Comparison of ENCODE assay signal across 16 cellular contexts in genomic region chr10:22643696-22644621, GRCh38.
DNase-seq lines count a peak whose midpoint lies in the region; ATAC-seq, FAIRE-seq and TF ChIP-seq lines count a peak whose summit lies in the region.
"Had no signal": no experiment of that assay in that cellular context is flagged by ENCODE, and none has a peak within 500 bp of the region (broad histone marks: within the 10 kb centered on the region; RNA-seq: fewer than 3 reads in every experiment).

No MANE protein-coding gene starts in this region.

- no peak overlapping the region for H3K27ac ChIP-seq in H1 (ENCODE audit: low read depth, low read length)
- H3K27ac ChIP-seq in upper lobe of right lung: no peak overlapping the region
- H3K27ac ChIP-seq: foreskin keratinocyte, sigmoid colon had no signal

- no peaks in the 10 kb centered on the region for H3K27me3 Mint-ChIP-seq in activated naive CD4-positive, alpha-beta T cell treated with anti-CD3 and anti-CD28 coated beads for 36 hours (ENCODE audit: low read depth)
- no peaks in the 10 kb centered on the region for H3K27me3 Mint-ChIP-seq in WTC11 (ENCODE audit: low read depth)
- H3K27me3 Mint-ChIP-seq in mesothelial cell of epicardium (ENCODE audit: low read depth): no peaks in the 10 kb centered on the region

- no peaks in the 10 kb centered on the region for H3K27me3 ChIP-seq in H1 (replicated peaks in 1 of 4; ENCODE audit: control insufficient read depth in 3 of 4, extremely low read depth in 1 of 4, insufficient read depth in 3 of 4, low read length in 3 of 4)
- no peaks in the 10 kb centered on the region for H3K27me3 ChIP-seq in upper lobe of right lung
- H3K27me3 ChIP-seq: foreskin keratinocyte, sigmoid colon had no signal

- no peak overlapping the region for H2BK5ac ChIP-seq in H1 (ENCODE audit: low read depth, low read length)

- peaks cover 7% of the 10 kb centered on the region for H3K36me3 Mint-ChIP-seq in activated naive CD4-positive, alpha-beta T cell treated with anti-CD3 and anti-CD28 coated beads for 36 hours (ENCODE audit: low read depth)
- H3K36me3 Mint-ChIP-seq in WTC11 (no peaks in the 10 kb centered on the region), mesothelial cell of epicardium (no peaks in the 10 kb centered on the region)

- TF ChIP-seq RAD21 in H1 (IDR thresholded peaks at IDR 0.05 in 1 of 2, conservative IDR thresholded peaks at IDR 0.05 in 1 of 2; ENCODE audit: low read depth in 2 of 2, low read length in 2 of 2): no peak

- H4K20me1 ChIP-seq in H1 (replicated peaks in 1 of 2; ENCODE audit: control insufficient read depth in 1 of 2, insufficient read depth in 2 of 2, low read length in 2 of 2): peaks cover 0 to 2% of the 10 kb centered on the region in 2 experiments

- no peak overlapping the region for H3K4me3 Mint-ChIP-seq in activated naive CD4-positive, alpha-beta T cell treated with anti-CD3 and anti-CD28 coated beads for 36 hours
- H3K4me3 Mint-ChIP-seq in WTC11: no peak overlapping the region
- H3K4me3 Mint-ChIP-seq in mesothelial cell of epicardium: no peak overlapping the region

- no peaks in the 10 kb centered on the region for H3K9me3 Mint-ChIP-seq in activated naive CD4-positive, alpha-beta T cell treated with anti-CD3 and anti-CD28 coated beads for 36 hours
- no peaks in the 10 kb centered on the region for H3K9me3 Mint-ChIP-seq in WTC11
- no peaks in the 10 kb centered on the region for H3K9me3 Mint-ChIP-seq in mesothelial cell of epicardium

- POLR2A ChIA-PET in WTC11 (lab: Charles Lee): no interaction called here
- POLR2A ChIA-PET in H1 (lab: Charles Lee; ENCODE audit: partially characterized antibody): no interaction called here

- FAIRE-seq in H1 (lab: Jason Lieb, UNC): no peak

- no peak for ATAC-seq in WTC11
- peak; percentile 38 for ATAC-seq in upper lobe of right lung
- ATAC-seq: foreskin keratinocyte had no signal

- H2AFZ ChIP-seq in H1 (ENCODE audit: low read length): no peak overlapping the region

- peaks cover 0 to 94% of the 10 kb centered on the region in 2 experiments; a peak in 3 of 4 replicates for H3K79me2 ChIP-seq in H1 (ENCODE audit: control insufficient read depth in 1 of 2, insufficient read depth in 2 of 2, low read length in 2 of 2)

- H3K4me1 ChIP-seq in H1 (replicated peaks in 1 of 4; ENCODE audit: control insufficient read depth in 3 of 4, insufficient read depth in 4 of 4, low read length in 3 of 4) (peaks cover 0 to 6% (median 4%) of the 10 kb centered on the region in 4 experiments; a peak in 2 of 7 replicates), upper lobe of right lung (peaks cover 12% of the 10 kb centered on the region)

- no peak overlapping the region for H4K91ac ChIP-seq in H1 (replicated peaks; ENCODE audit: insufficient read length, low read length)

- H3K18ac ChIP-seq in H1 (ENCODE audit: extremely low read depth, low read length): no peak overlapping the region

- no peak overlapping the region for H3K4me3 ChIP-seq in H1 (ENCODE audit: extremely low read depth in 1 of 4, insufficient read depth in 2 of 4, low read depth in 3 of 4, low read length in 4 of 4)
- no peak overlapping the region for H3K4me3 ChIP-seq in upper lobe of right lung
- H3K4me3 ChIP-seq: sigmoid colon had no signal

- no peak overlapping the region for H3K14ac ChIP-seq in H1 (ENCODE audit: insufficient read length)

- H3K27ac Mint-ChIP-seq in activated naive CD4-positive, alpha-beta T cell treated with anti-CD3 and anti-CD28 coated beads for 36 hours: peak overlapping the region; percentile 42
- H3K27ac Mint-ChIP-seq in WTC11 (peak overlapping the region; percentile 12; the same call in 1 of the 2 replicates), mesothelial cell of epicardium (no peak overlapping the region)

- no peak for DNase-seq in activated naive CD4-positive, alpha-beta T cell treated with anti-CD3 and anti-CD28 coated beads for 36 hours
- DNase-seq in activated naive CD4-positive, alpha-beta T cell treated with anti-CD3 and anti-CD28 coated beads, Interleukin-2, amount 50 U/mL, for 16 hours: no peak
- DNase-seq in WTC11 (ENCODE audit: low spot score) (no peak), H1 (ENCODE audit: low read depth in 1 of 2, low spot score in 2 of 2) (no peak), upper lobe of right lung (no peak), RKO (ENCODE audit: low spot score) (no peak), mesothelial cell of epicardium (ENCODE audit: low spot score in 2 of 2, unreplicated experiment in 2 of 2) (no peak), ureter (ENCODE audit: low spot score) (no peak)
- DNase-seq: DMS79; foreskin keratinocyte; H7; NCI-H446 treated with DMSO at 0.1 percent for 48 hours; nucleus accumbens; sigmoid colon; SK-N-SH; stimulated activated CD4-positive, alpha-beta T cell treated with anti-CD3 and anti-CD28 coated beads, Interleukin-4, amount 100 ng/mL, for 24 hours had no signal

- no peak overlapping the region for H3K56ac ChIP-seq in H1 (replicated peaks; ENCODE audit: insufficient read length, low read depth, low read length)

- peak overlapping the region; percentile 1 for H3K4ac ChIP-seq in H1 (replicated peaks; ENCODE audit: insufficient read length, low read depth, low read length)

- no peak overlapping the region for H2BK20ac ChIP-seq in H1 (ENCODE audit: low read length)

- no peak overlapping the region for H3K23ac ChIP-seq in H1 (ENCODE audit: insufficient read length)

- H2BK120ac ChIP-seq in H1 (replicated peaks; ENCODE audit: low read depth, low read length): no peak overlapping the region

- no peak for TF ChIP-seq CTCF in WTC11 (IDR thresholded peaks at IDR 0.05)
- no peak for TF ChIP-seq CTCF in H1 (IDR thresholded peaks at IDR 0.05; ENCODE audit: control extremely low read depth in 1 of 3, insufficient read depth in 1 of 3, low read depth in 1 of 3, low read length in 3 of 3)
- TF ChIP-seq CTCF in upper lobe of right lung (IDR thresholded peaks at IDR 0.05): no peak
- no peak for TF ChIP-seq CTCF in mesothelial cell of epicardium (IDR thresholded peaks at IDR 0.05; ENCODE audit: unreplicated experiment)

- no peak overlapping the region for H3K9ac ChIP-seq in H1 (replicated peaks in 1 of 4; ENCODE audit: extremely low read depth in 1 of 4, low read depth in 3 of 4, low read length in 3 of 4)
- H3K9ac ChIP-seq: SK-N-SH had no signal

- no peaks in the 10 kb centered on the region; the same call in 1 of the 2 replicates for H3K23me2 ChIP-seq in H1 (ENCODE audit: low read depth, low read length)

- no peak overlapping the region for H4K5ac ChIP-seq in H1 (ENCODE audit: insufficient read length, low read depth, low read length)

- H3K36me3 ChIP-seq in H1 (ENCODE audit: control insufficient read depth in 2 of 4, insufficient read depth in 4 of 4, low read length in 3 of 4) (no peaks in the 10 kb centered on the region), upper lobe of right lung (no peaks in the 10 kb centered on the region)
- H3K36me3 ChIP-seq: sigmoid colon had no signal

- H4K8ac ChIP-seq in H1 (ENCODE audit: extremely low read depth, insufficient read depth, low read length): no peak overlapping the region

- H2AK5ac ChIP-seq in H1 (ENCODE audit: low read depth, low read length): no peak overlapping the region

- no peak overlapping the region for H2BK12ac ChIP-seq in H1 (ENCODE audit: low read depth, low read length)

- 91% methylated on average over 9 of the region's 9 CpGs; no CpG with 5 or more reads in 1 of the 2 experiments for WGBS in H1 (ENCODE audit: extremely low coverage in 1 of 2, insufficient coverage in 1 of 2, insufficient read length in 1 of 2, insufficient replicate concordance in 2 of 2, low coverage in 1 of 2, low lambda C conversion rate in 2 of 2, missing lambda C conversion rate in 1 of 2), 2 experiments

- intact Hi-C loops in activated naive CD4-positive, alpha-beta T cell treated with anti-CD3 and anti-CD28 coated beads for 36 hours (cut with micrococcal nuclease): no loop called here
- intact Hi-C loops in upper lobe of right lung (cut with DNase I): no loop called here

- no peak for TF ChIP-seq EP300 in H1 (IDR thresholded peaks at IDR 0.05; ENCODE audit: borderline replicate concordance in 1 of 2, low read depth in 2 of 2, low read length in 2 of 2)

- CTCF ChIA-PET in activated naive CD4-positive, alpha-beta T cell treated with anti-CD3 and anti-CD28 coated beads for 36 hours (lab: Charles Lee): interaction anchor here (0.6 kb wide), 1 partner anchor 59 kb away, joined by 4 read pairs; no protein-coding TSS in a partner anchor
- CTCF ChIA-PET in WTC11 (lab: Charles Lee): no interaction called here
- CTCF ChIA-PET in H1 (lab: Charles Lee; ENCODE audit: partially characterized antibody): interaction anchor here (1.0 kb wide), 1 partner anchor 15 kb away, joined by 3 read pairs; no protein-coding TSS in a partner anchor

- H3K9me3 ChIP-seq in H1 (ENCODE audit: insufficient read depth in 2 of 2, low read depth in 1 of 2, low read length in 1 of 2) (no peaks in the 10 kb centered on the region), upper lobe of right lung (no peaks in the 10 kb centered on the region)
- H3K9me3 ChIP-seq: sigmoid colon, SK-N-SH had no signal

- H3K4me1 Mint-ChIP-seq in activated naive CD4-positive, alpha-beta T cell treated with anti-CD3 and anti-CD28 coated beads for 36 hours (ENCODE audit: low read depth): peaks cover 68% of the 10 kb centered on the region
- H3K4me1 Mint-ChIP-seq in WTC11 (peaks cover 49% of the 10 kb centered on the region), mesothelial cell of epicardium (peaks cover 32% of the 10 kb centered on the region)

- TF ChIP-seq POLR2A in H1 (IDR thresholded peaks at IDR 0.05; ENCODE audit: control extremely low read depth in 1 of 2, low read depth in 2 of 2, low read length in 2 of 2): no peak

- no peak overlapping the region for H3K4me2 ChIP-seq in H1 (ENCODE audit: insufficient read depth in 1 of 2, low read depth in 2 of 2, low read length in 2 of 2)
- H3K4me2 ChIP-seq: SK-N-SH had no signal

- peaks cover 6% of the 10 kb centered on the region for H3K79me1 ChIP-seq in H1 (ENCODE audit: low read depth, low read length)

- no peak overlapping the region for H2BK15ac ChIP-seq in H1 (ENCODE audit: low read length)

TF ChIP-seq in H1, 55 proteins besides CTCF, POLR2A, EP300 and RAD21:
- TF ChIP-seq SRF (IDR thresholded peaks at IDR 0.05; ENCODE audit: low read depth, low read length): no peak
- TF ChIP-seq SIX5 (IDR thresholded peaks at IDR 0.05; ENCODE audit: low read depth, low read length): no peak
- no peak for TF ChIP-seq TEAD4 (IDR thresholded peaks at IDR 0.05; ENCODE audit: low read depth, low read length)
- TF ChIP-seq GTF2F1 (IDR thresholded peaks at IDR 0.05; ENCODE audit: borderline replicate concordance, low read depth, low read length): no peak
- TF ChIP-seq BCL11A (IDR thresholded peaks at IDR 0.05; ENCODE audit: low read depth in 2 of 2, low read length in 2 of 2): no peak
- TF ChIP-seq SP4 (IDR thresholded peaks at IDR 0.05; ENCODE audit: low read length): no peak
- no peak for TF ChIP-seq CREB1 (IDR thresholded peaks at IDR 0.05)
- TF ChIP-seq RBBP5 (IDR thresholded peaks at IDR 0.05; ENCODE audit: borderline replicate concordance, low read depth, low read length): no peak
- TF ChIP-seq TBP (IDR thresholded peaks at IDR 0.05; ENCODE audit: low read depth, low read length): no peak
- no peak for TF ChIP-seq SP1 (IDR thresholded peaks at IDR 0.05; ENCODE audit: low read depth, low read length)
